ENCODE assay signal across 25 cellular contexts in genomic region chr15:53836618-53837017, GRCh38.
A peak's percentile ranks its signal among the peaks of the same experiment; 100 is the strongest.
DNase-seq lines count a peak whose midpoint lies in the region; TF ChIP-seq lines count a peak whose summit lies in the region.
"Had no signal": no experiment of that assay in that cellular context is flagged by ENCODE, and none has a peak within 500 bp of the region (broad histone marks: within the 10 kb centered on the region; RNA-seq: fewer than 3 reads in every experiment).

No MANE protein-coding gene starts in this region.

- peak overlapping the region; percentile 10 for H2AFZ ChIP-seq in neuron (ENCODE audit: low read depth, low read length)

- DNase-seq in DMS79 treated with DMSO at 0.1 percent for 48 hours (lab: John Stamatoyannopoulos, UW) (peak; percentile 52), DMS79 (lab: John Stamatoyannopoulos, UW) (no peak), Calu3 (no peak), epithelial cell of proximal tubule (ENCODE audit: low read depth) (peak; percentile 46), testis (no peak), GOT3 (lab: John Stamatoyannopoulos, UW) (no peak)
- DNase-seq in stimulated activated CD4-positive, alpha-beta T cell treated with anti-CD3 and anti-CD28 coated beads, Interleukin-1b, Interleukin-23, amount 100 ng/mL, for 48 hours = no peak
- DNase-seq: 8988T; activated CD4-positive, alpha-beta memory T cell treated with anti-CD3 and anti-CD28 coated beads, Interleukin-2, amount 10 ng/mL, durations not matched to agents 7 days and 5 days; activated CD4-positive, alpha-beta T cell treated with anti-CD3 and anti-CD28 coated beads for 1 hour; activated CD8-positive, alpha-beta memory T cell treated with anti-CD3 and anti-CD28 coated beads, Interleukin-2, amount 50 U/mL, for 4 hours; activated naive CD4-positive, alpha-beta T cell; caudate nucleus; cortex of kidney; effector memory CD8-positive, alpha-beta T cell; erythroblast; immature natural killer cell; IMR-90; MV-4-11; NCI-H1694 treated with DMSO at 0.1 percent for 48 hours; SK-N-SH; stimulated activated naive B cell treated with anti-CD40 and anti-IgM and Interleukin-4, amounts not matched to agents 10 μg/mL and 1 μg/mL and 100 μg/mL, for 72 hours had no signal

- 58 to 60% methylated on average over 4 of the region's 4 CpGs for WGBS in testis, 2 donors

- no peak for TF ChIP-seq POLR2A in testis (IDR thresholded peaks at IDR 0.05)

- no peak overlapping the region for H3K4me3 Mint-ChIP-seq in Calu3 (ENCODE audit: low read depth, unreplicated experiment)
- H3K4me3 Mint-ChIP-seq: activated CD4-positive, alpha-beta memory T cell treated with anti-CD3 and anti-CD28 coated beads, Interleukin-2, amount 10 ng/mL, durations not matched to agents 7 days and 5 days; effector memory CD8-positive, alpha-beta T cell; immature natural killer cell; stimulated activated naive B cell treated with anti-CD40 and anti-IgM and Interleukin-4, amounts not matched to agents 10 μg/mL and 1 μg/mL and 100 μg/mL, for 72 hours; T-helper 1 cell treated with Interleukin-12 subunit alpha and Interleukin-12 subunit beta and Interleukin-4 antibody, amounts not matched to agents 30 μg/mL and 1 μg/mL, for 36 hours had no signal

- H3K4me1 Mint-ChIP-seq in Calu3 (ENCODE audit: low read depth, unreplicated experiment) = peaks cover 56% of the 10 kb centered on the region
- H3K4me1 Mint-ChIP-seq: activated CD4-positive, alpha-beta memory T cell treated with anti-CD3 and anti-CD28 coated beads, Interleukin-2, amount 10 ng/mL, durations not matched to agents 7 days and 5 days; immature natural killer cell; stimulated activated naive B cell treated with anti-CD40 and anti-IgM and Interleukin-4, amounts not matched to agents 10 μg/mL and 1 μg/mL and 100 μg/mL, for 72 hours had no signal

- no peak overlapping the region for H3K27ac ChIP-seq in testis
- H3K27ac ChIP-seq: C4-2B had no signal

- intact Hi-C loops in Calu3 (cut with micrococcal nuclease; ENCODE audit: unreplicated experiment) = loop anchor here (2.0 kb wide), 2 partner anchors 26 to 74 kb away; no protein-coding TSS in a partner anchor
- intact Hi-C loops in testis (cut with DNase I; ENCODE audit: low total_unique reads) = no loop called here

- no peaks in the 10 kb centered on the region for H3K4me1 ChIP-seq in neuron (ENCODE audit: insufficient read depth, low read length)
- H3K4me1 ChIP-seq in testis = no peaks in the 10 kb centered on the region

- no TSS peak for BruUV-seq in Calu3 (replicated peaks; lab: Mats Ljungman, UMichigan)

- no peaks in the 10 kb centered on the region for H3K27me3 Mint-ChIP-seq in Calu3 (ENCODE audit: unreplicated experiment)
- H3K27me3 Mint-ChIP-seq: activated CD4-positive, alpha-beta memory T cell treated with anti-CD3 and anti-CD28 coated beads, Interleukin-2, amount 10 ng/mL, durations not matched to agents 7 days and 5 days; effector memory CD8-positive, alpha-beta T cell; stimulated activated naive B cell treated with anti-CD40 and anti-IgM and Interleukin-4, amounts not matched to agents 10 μg/mL and 1 μg/mL and 100 μg/mL, for 72 hours had no signal

- no peaks in the 10 kb centered on the region for H3K9me3 Mint-ChIP-seq in Calu3 (ENCODE audit: low read depth, unreplicated experiment)
- H3K9me3 Mint-ChIP-seq: activated CD4-positive, alpha-beta memory T cell treated with anti-CD3 and anti-CD28 coated beads, Interleukin-2, amount 10 ng/mL, durations not matched to agents 7 days and 5 days; stimulated activated naive B cell treated with anti-CD40 and anti-IgM and Interleukin-4, amounts not matched to agents 10 μg/mL and 1 μg/mL and 100 μg/mL, for 72 hours; T-helper 1 cell treated with Interleukin-12 subunit alpha and Interleukin-12 subunit beta and Interleukin-4 antibody, amounts not matched to agents 30 μg/mL and 1 μg/mL, for 36 hours had no signal

- H3K36me3 Mint-ChIP-seq in Calu3 (ENCODE audit: insufficient read depth, unreplicated experiment) = peaks cover 6% of the 10 kb centered on the region
- H3K36me3 Mint-ChIP-seq: immature natural killer cell; stimulated activated naive B cell treated with anti-CD40 and anti-IgM and Interleukin-4, amounts not matched to agents 10 μg/mL and 1 μg/mL and 100 μg/mL, for 72 hours had no signal

- H3K27me3 ChIP-seq in neuron (ENCODE audit: insufficient read depth, low read length) = peaks cover 2% of the 10 kb centered on the region
- H3K27me3 ChIP-seq in testis = no peaks in the 10 kb centered on the region

- CTCF ChIA-PET in Calu3 (lab: Charles Lee) = interaction anchor here (0.9 kb wide), 1 partner anchor 20 kb away, joined by 3 read pairs; no protein-coding TSS in a partner anchor

- TF ChIP-seq CTCF in Calu3 (IDR thresholded peaks at IDR 0.05; ENCODE audit: unreplicated experiment) = no peak
- TF ChIP-seq CTCF in epithelial cell of proximal tubule (conservative IDR thresholded peaks at IDR 0.05; ENCODE audit: low read depth, low read length) = no peak
- TF ChIP-seq CTCF in testis (IDR thresholded peaks at IDR 0.05) = no peak

- H3K36me3 ChIP-seq in neuron (ENCODE audit: insufficient read depth, low read length) = no peaks in the 10 kb centered on the region
- no peaks in the 10 kb centered on the region for H3K36me3 ChIP-seq in testis (ENCODE audit: low read depth, missing control alignments)

- H3K9me3 ChIP-seq in neuron (ENCODE audit: low read length) (no peaks in the 10 kb centered on the region), testis (no peaks in the 10 kb centered on the region)
- H3K9me3 ChIP-seq: SK-N-SH had no signal

- H3K27ac Mint-ChIP-seq in Calu3 (ENCODE audit: unreplicated experiment) = peak overlapping the region; percentile 80
- H3K27ac Mint-ChIP-seq: activated CD4-positive, alpha-beta memory T cell treated with anti-CD3 and anti-CD28 coated beads, Interleukin-2, amount 10 ng/mL, durations not matched to agents 7 days and 5 days; effector memory CD8-positive, alpha-beta T cell; immature natural killer cell; stimulated activated naive B cell treated with anti-CD40 and anti-IgM and Interleukin-4, amounts not matched to agents 10 μg/mL and 1 μg/mL and 100 μg/mL, for 72 hours; T-helper 1 cell treated with Interleukin-12 subunit alpha and Interleukin-12 subunit beta and Interleukin-4 antibody, amounts not matched to agents 30 μg/mL and 1 μg/mL, for 36 hours had no signal

- H3K4me3 ChIP-seq in epithelial cell of proximal tubule (ENCODE audit: low read depth, low read length) = no peak overlapping the region
- H3K4me3 ChIP-seq in neuron (ENCODE audit: low read length) = no peak overlapping the region
- H3K4me3 ChIP-seq in testis = no peak overlapping the region

Comparison
In these comparisons a context has a peak if more than half of its experiments do, and no peak if none do; other contexts are left out.
1. DNase-seq: peak in DMS79 treated with DMSO at 0.1 percent for 48 hours (single experiment) and epithelial cell of proximal tubule (single experiment); none in DMS79 (single experiment), Calu3 (single experiment), testis (single experiment), stimulated activated CD4-positive, alpha-beta T cell treated with anti-CD3 and anti-CD28 coated beads, Interleukin-1b, Interleukin-23, amount 100 ng/mL, for 48 hours (single experiment) and GOT3 (single experiment).